Comparison of ENCODE assay signal across 21 cellular contexts in genomic region chr3:188440563-188440962, GRCh38.
DNase-seq lines count a peak whose midpoint lies in the region; ATAC-seq and TF ChIP-seq lines count a peak whose summit lies in the region.
"Had no signal": no experiment of that assay in that cellular context is flagged by ENCODE, and none has a peak within 500 bp of the region (broad histone marks: within the 10 kb centered on the region; RNA-seq: fewer than 3 reads in every experiment).

No MANE protein-coding gene starts in this region.

- no peak overlapping the region for H2AFZ ChIP-seq in GM23338

- no peaks in the 10 kb centered on the region for H3F3A ChIP-seq in GM23338 (replicated peaks; ENCODE audit: low read depth)

- H3K27ac Mint-ChIP-seq in GM23338: peak overlapping the region; percentile 41; the same call in 1 of the 2 replicates
- H3K27ac Mint-ChIP-seq in WTC11: peak overlapping the region; percentile 43; the same call in 1 of the 2 replicates
- H3K27ac Mint-ChIP-seq in stimulated activated memory B cell treated with anti-CD40 and anti-IgM and Interleukin-4, amounts not matched to agents 10 μg/mL and 1 μg/mL and 100 μg/mL, for 72 hours: peak overlapping the region; percentile 98

- peaks cover 4% of the 10 kb centered on the region for H3K4me1 ChIP-seq in GM23338 (ENCODE audit: insufficient read depth)

- TF ChIP-seq CTCF in GM23338 (conservative IDR thresholded peaks at IDR 0.05; ENCODE audit: low read depth in 2 of 2) (no peak), WTC11 (IDR thresholded peaks at IDR 0.05) (no peak)

- POLR2A ChIA-PET in WTC11 (lab: Charles Lee): no interaction called here

- CTCF ChIA-PET in WTC11 (lab: Charles Lee): no interaction called here

- no peaks in the 10 kb centered on the region for H4K20me1 ChIP-seq in GM23338 (replicated peaks; ENCODE audit: insufficient read depth)

- H3K9me3 Mint-ChIP-seq in GM23338 (no peaks in the 10 kb centered on the region), WTC11 (no peaks in the 10 kb centered on the region)
- peaks cover 7% of the 10 kb centered on the region for H3K9me3 Mint-ChIP-seq in stimulated activated memory B cell treated with anti-CD40 and anti-IgM and Interleukin-4, amounts not matched to agents 10 μg/mL and 1 μg/mL and 100 μg/mL, for 72 hours
- H3K9me3 Mint-ChIP-seq: type B pancreatic cell had no signal

- no peak overlapping the region for H3K4me3 Mint-ChIP-seq in GM23338
- H3K4me3 Mint-ChIP-seq in WTC11: no peak overlapping the region
- no peak overlapping the region for H3K4me3 Mint-ChIP-seq in stimulated activated memory B cell treated with anti-CD40 and anti-IgM and Interleukin-4, amounts not matched to agents 10 μg/mL and 1 μg/mL and 100 μg/mL, for 72 hours
- H3K4me3 Mint-ChIP-seq: type B pancreatic cell had no signal

- H3K27me3 Mint-ChIP-seq in GM23338 (ENCODE audit: insufficient read depth, low read depth, poor library complexity) (peaks cover 2% of the 10 kb centered on the region), WTC11 (ENCODE audit: low read depth) (no peaks in the 10 kb centered on the region)
- no peaks in the 10 kb centered on the region for H3K27me3 Mint-ChIP-seq in stimulated activated memory B cell treated with anti-CD40 and anti-IgM and Interleukin-4, amounts not matched to agents 10 μg/mL and 1 μg/mL and 100 μg/mL, for 72 hours
- H3K27me3 Mint-ChIP-seq: naive thymus-derived CD8-positive, alpha-beta T cell; type B pancreatic cell had no signal

- DNase-seq in GM23338 (ENCODE audit: low spot score) (no peak), WTC11 (ENCODE audit: low spot score) (no peak), fibroblast of peridontal ligament (ENCODE audit: extremely low read depth) (peak; percentile 26), NCI-H2107 treated with DMSO at 0.1 percent for 48 hours (lab: John Stamatoyannopoulos, UW; ENCODE audit: unreplicated experiment) (no peak), NAMALWA (ENCODE audit: low spot score) (no peak), erythroblast (lab: John Stamatoyannopoulos, UW) (no peak)
- DNase-seq: activated CD8-positive, alpha-beta memory T cell treated with anti-CD3 and anti-CD28 coated beads, Interleukin-2, amount 50 U/mL, for 48 hours; amniotic stem cell; brain microvascular endothelial cell; islet precursor cell; left ventricle myocardium superior; midbrain; naive thymus-derived CD8-positive, alpha-beta T cell; NCI-H1092; NCI-H187 treated with DMSO at 0.1 percent for 48 hours; NCI-H524; SHP77; substantia nigra had no signal

- TF ChIP-seq POLR2A in erythroblast (IDR thresholded peaks at IDR 0.05; ENCODE audit: low read length): no peak

- H3K4me1 Mint-ChIP-seq in GM23338 (peaks cover 27% of the 10 kb centered on the region), WTC11 (peaks cover 38% of the 10 kb centered on the region)
- H3K4me1 Mint-ChIP-seq in stimulated activated memory B cell treated with anti-CD40 and anti-IgM and Interleukin-4, amounts not matched to agents 10 μg/mL and 1 μg/mL and 100 μg/mL, for 72 hours: peaks cover 84% of the 10 kb centered on the region

- no peaks in the 10 kb centered on the region for H3K9me2 ChIP-seq in GM23338 (ENCODE audit: insufficient read depth)

- no peaks in the 10 kb centered on the region for H3K36me3 ChIP-seq in GM23338 (ENCODE audit: insufficient read depth)
- H3K36me3 ChIP-seq: brain microvascular endothelial cell had no signal

- no peaks in the 10 kb centered on the region for H3K79me2 ChIP-seq in GM23338 (replicated peaks; ENCODE audit: insufficient read depth)

- H3K4me2 ChIP-seq in GM23338: no peak overlapping the region

- no peak overlapping the region for H3K27ac ChIP-seq in GM23338 (ENCODE audit: low read depth)
- H3K27ac ChIP-seq: brain microvascular endothelial cell, VCaP had no signal

- H3K36me3 Mint-ChIP-seq in GM23338 (ENCODE audit: low read depth): peaks cover 5% of the 10 kb centered on the region; the same call in 2 of the 3 replicates
- H3K36me3 Mint-ChIP-seq in WTC11: peaks cover 3% of the 10 kb centered on the region; the same call in 1 of the 2 replicates
- H3K36me3 Mint-ChIP-seq in stimulated activated memory B cell treated with anti-CD40 and anti-IgM and Interleukin-4, amounts not matched to agents 10 μg/mL and 1 μg/mL and 100 μg/mL, for 72 hours: peaks cover 30% of the 10 kb centered on the region

- no peak for ATAC-seq in GM23338
- no peak for ATAC-seq in WTC11
- ATAC-seq in stimulated activated memory B cell treated with anti-CD40 and anti-IgM and Interleukin-4, amounts not matched to agents 10 μg/mL and 1 μg/mL and 100 μg/mL, for 72 hours: no peak
- ATAC-seq: left ventricle myocardium superior; naive thymus-derived CD8-positive, alpha-beta T cell had no signal

- no peaks in the 10 kb centered on the region for H3K27me3 ChIP-seq in GM23338 (ENCODE audit: insufficient read depth)
- H3K27me3 ChIP-seq: brain microvascular endothelial cell had no signal

- H3K4me3 ChIP-seq in GM23338: no peak overlapping the region

TF ChIP-seq in GM23338, 12 proteins besides CTCF, POLR2A, EP300 and RAD21 (continues in another document):
- TF ChIP-seq EZH2 (IDR thresholded peaks at IDR 0.05; ENCODE audit: low read depth, unreplicated experiment) (no peak), CREB1 (CRISPR knock-in tag; IDR thresholded peaks at IDR 0.05; ENCODE audit: low read depth) (no peak), ZNF331 (CRISPR knock-in tag; IDR thresholded peaks at IDR 0.05; ENCODE audit: low read depth) (no peak), ZNF114 (CRISPR knock-in tag; IDR thresholded peaks at IDR 0.05) (no peak), NANOG (IDR thresholded peaks at IDR 0.05; ENCODE audit: borderline replicate concordance) (no peak), EZH2phosphoT487 (IDR thresholded peaks at IDR 0.05; ENCODE audit: unreplicated experiment) (no peak)
- TF ChIP-seq, protein P1, sequence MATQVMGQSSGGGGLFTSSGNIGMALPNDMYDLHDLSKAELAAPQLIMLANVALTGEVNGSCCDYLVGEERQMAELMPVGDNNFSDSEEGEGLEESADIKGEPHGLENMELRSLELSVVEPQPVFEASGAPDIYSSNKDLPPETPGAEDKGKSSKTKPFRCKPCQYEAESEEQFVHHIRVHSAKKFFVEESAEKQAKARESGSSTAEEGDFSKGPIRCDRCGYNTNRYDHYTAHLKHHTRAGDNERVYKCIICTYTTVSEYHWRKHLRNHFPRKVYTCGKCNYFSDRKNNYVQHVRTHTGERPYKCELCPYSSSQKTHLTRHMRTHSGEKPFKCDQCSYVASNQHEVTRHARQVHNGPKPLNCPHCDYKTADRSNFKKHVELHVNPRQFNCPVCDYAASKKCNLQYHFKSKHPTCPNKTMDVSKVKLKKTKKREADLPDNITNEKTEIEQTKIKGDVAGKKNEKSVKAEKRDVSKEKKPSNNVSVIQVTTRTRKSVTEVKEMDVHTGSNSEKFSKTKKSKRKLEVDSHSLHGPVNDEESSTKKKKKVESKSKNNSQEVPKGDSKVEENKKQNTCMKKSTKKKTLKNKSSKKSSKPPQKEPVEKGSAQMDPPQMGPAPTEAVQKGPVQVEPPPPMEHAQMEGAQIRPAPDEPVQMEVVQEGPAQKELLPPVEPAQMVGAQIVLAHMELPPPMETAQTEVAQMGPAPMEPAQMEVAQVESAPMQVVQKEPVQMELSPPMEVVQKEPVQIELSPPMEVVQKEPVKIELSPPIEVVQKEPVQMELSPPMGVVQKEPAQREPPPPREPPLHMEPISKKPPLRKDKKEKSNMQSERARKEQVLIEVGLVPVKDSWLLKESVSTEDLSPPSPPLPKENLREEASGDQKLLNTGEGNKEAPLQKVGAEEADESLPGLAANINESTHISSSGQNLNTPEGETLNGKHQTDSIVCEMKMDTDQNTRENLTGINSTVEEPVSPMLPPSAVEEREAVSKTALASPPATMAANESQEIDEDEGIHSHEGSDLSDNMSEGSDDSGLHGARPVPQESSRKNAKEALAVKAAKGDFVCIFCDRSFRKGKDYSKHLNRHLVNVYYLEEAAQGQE (IDR thresholded peaks at IDR 0.05; ENCODE audit: unreplicated experiment): no peak

TF ChIP-seq in WTC11, 78 proteins besides CTCF, POLR2A, EP300 and RAD21 (continues in another document):
- TF ChIP-seq EMX1 (CRISPR knock-in tag; IDR thresholded peaks at IDR 0.05) (no peak), CREM (CRISPR knock-in tag; IDR thresholded peaks at IDR 0.05) (no peak), IRF1 (CRISPR knock-in tag; IDR thresholded peaks at IDR 0.05) (no peak)
- TF ChIP-seq, protein P2, sequence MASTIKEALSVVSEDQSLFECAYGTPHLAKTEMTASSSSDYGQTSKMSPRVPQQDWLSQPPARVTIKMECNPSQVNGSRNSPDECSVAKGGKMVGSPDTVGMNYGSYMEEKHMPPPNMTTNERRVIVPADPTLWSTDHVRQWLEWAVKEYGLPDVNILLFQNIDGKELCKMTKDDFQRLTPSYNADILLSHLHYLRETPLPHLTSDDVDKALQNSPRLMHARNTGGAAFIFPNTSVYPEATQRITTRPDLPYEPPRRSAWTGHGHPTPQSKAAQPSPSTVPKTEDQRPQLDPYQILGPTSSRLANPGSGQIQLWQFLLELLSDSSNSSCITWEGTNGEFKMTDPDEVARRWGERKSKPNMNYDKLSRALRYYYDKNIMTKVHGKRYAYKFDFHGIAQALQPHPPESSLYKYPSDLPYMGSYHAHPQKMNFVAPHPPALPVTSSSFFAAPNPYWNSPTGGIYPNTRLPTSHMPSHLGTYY (CRISPR knock-in tag; IDR thresholded peaks at IDR 0.05): no peak
- TF ChIP-seq, protein P3, sequence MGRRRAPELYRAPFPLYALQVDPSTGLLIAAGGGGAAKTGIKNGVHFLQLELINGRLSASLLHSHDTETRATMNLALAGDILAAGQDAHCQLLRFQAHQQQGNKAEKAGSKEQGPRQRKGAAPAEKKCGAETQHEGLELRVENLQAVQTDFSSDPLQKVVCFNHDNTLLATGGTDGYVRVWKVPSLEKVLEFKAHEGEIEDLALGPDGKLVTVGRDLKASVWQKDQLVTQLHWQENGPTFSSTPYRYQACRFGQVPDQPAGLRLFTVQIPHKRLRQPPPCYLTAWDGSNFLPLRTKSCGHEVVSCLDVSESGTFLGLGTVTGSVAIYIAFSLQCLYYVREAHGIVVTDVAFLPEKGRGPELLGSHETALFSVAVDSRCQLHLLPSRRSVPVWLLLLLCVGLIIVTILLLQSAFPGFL (CRISPR knock-in tag; IDR thresholded peaks at IDR 0.05; ENCODE audit: borderline replicate concordance): no peak

Comparison
In these comparisons a context has a peak if more than half of its experiments do, and no peak if none do; other contexts are left out.
1. H3K27ac Mint-ChIP-seq: peak in every context shown above with its lines; median percentile 98 in stimulated activated memory B cell treated with anti-CD40 and anti-IgM and Interleukin-4, amounts not matched to agents 10 μg/mL and 1 μg/mL and 100 μg/mL, for 72 hours; 43 in WTC11; 41 in GM23338.